In the genomic region with DNA sequence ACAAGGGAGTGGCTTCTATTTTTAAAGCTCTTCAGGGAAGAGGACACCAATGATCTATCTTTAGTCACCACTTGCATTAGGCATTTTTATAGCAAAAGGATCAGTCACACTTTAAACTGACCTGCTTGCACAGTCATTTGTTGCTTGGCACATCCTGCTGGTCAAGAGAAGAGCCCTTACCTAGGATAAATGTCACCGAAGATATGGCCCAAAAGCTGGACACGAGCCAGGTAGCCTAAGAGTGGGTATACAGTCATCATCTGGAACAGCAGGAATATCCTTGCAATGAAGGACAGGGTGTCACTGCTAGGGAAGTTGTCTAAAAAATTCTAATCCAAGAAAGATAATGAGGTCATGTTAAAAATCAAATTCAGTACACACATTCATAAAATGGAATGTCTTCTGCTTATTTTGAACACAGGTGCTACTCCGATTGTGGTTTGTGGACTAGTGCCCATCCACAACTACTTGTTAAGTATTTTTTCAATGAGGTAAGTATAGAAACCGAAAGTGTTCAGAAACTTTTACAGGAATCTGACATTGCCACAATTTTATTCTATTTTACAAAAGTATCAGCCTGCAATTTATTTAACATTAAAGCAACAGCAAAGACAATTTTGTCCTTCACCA, we compare ENCODE assay signal across 8 cellular contexts.
DNase-seq lines count a peak whose midpoint lies in the region; ATAC-seq and TF ChIP-seq lines count a peak whose summit lies in the region.

No MANE protein-coding gene starts in this region.

- ATAC-seq in IMR-90 (ENCODE audit: low read depth) (no peak), lower lobe of right lung (peak; percentile 61 to 77), GM21367 (IDR thresholded peaks at IDR 0.05; ENCODE audit: unreplicated experiment) (no peak)

- in situ Hi-C loops in IMR-90 (cut with MboI; ENCODE audit: low sequenced_read_pairs), result no loop called here
- in situ Hi-C loops in astrocyte of the cerebellum (cut with HindIII; ENCODE audit: low sequenced_read_pairs), result no loop called here

- peak overlapping the region; percentile 81 for H3K18ac ChIP-seq in IMR-90 (ENCODE audit: low read depth, low read length)

- H3K9me3 ChIP-seq in IMR-90 (ENCODE audit: control insufficient read depth, insufficient read depth, low read length), result no peaks in the 10 kb centered on the region
- no peaks in the 10 kb centered on the region for H3K9me3 ChIP-seq in lower lobe of right lung

- DNase-seq in IMR-90 (peak; percentile 55), astrocyte of the cerebellum (ENCODE audit: low read depth) (peak; percentile 74), lower lobe of right lung (no peak), NCI-H2081 treated with DMSO at 0.1 percent for 48 hours (lab: John Stamatoyannopoulos, UW) (no peak), caudate nucleus (lab: John Stamatoyannopoulos, UW) (no peak)
- no peak for DNase-seq in activated CD4-positive, alpha-beta T cell treated with anti-CD3 and anti-CD28 coated beads for 1 hour

- H3K79me1 ChIP-seq in IMR-90 (ENCODE audit: low read depth in 1 of 2, low read length in 2 of 2), result peaks cover 0 to 3% of the 10 kb centered on the region in 2 experiments; a peak in 1 of 4 replicates

- H3K4me1 ChIP-seq in IMR-90 (ENCODE audit: control insufficient read depth, insufficient read depth, low read length) (peaks cover 8% of the 10 kb centered on the region), lower lobe of right lung (peaks cover 59% of the 10 kb centered on the region)

- H3K56ac ChIP-seq in IMR-90 (ENCODE audit: extremely low read depth, insufficient read depth, low read length), result no peak overlapping the region

- peak overlapping the region; percentile 46; the same call in 1 of the 2 replicates for H3K14ac ChIP-seq in IMR-90 (replicated peaks; ENCODE audit: low read depth, low read length)

- H3K27ac ChIP-seq in 22Rv1 (peak overlapping the region; percentile 70), IMR-90 (ENCODE audit: insufficient read depth, low read length) (no peak overlapping the region), lower lobe of right lung (peak overlapping the region; percentile 63), caudate nucleus (ENCODE audit: low read depth, low read length) (no peak overlapping the region)

- POLR2A ChIA-PET in IMR-90 (lab: Charles Lee; ENCODE audit: unreplicated experiment), result no interaction called here

- intact Hi-C loops in IMR-90 (cut with micrococcal nuclease), result no loop called here
- intact Hi-C loops in lower lobe of right lung (cut with DNase I), result no loop called here

- peak overlapping the region; percentile 31 for H2BK5ac ChIP-seq in IMR-90 (ENCODE audit: low read depth, low read length, poor library complexity, severe bottlenecking)

- TF ChIP-seq CTCF in 22Rv1 (IDR thresholded peaks at IDR 0.05), result no peak
- TF ChIP-seq CTCF in IMR-90 (conservative IDR thresholded peaks at IDR 0.05; ENCODE audit: low read depth, low read length), result no peak
- TF ChIP-seq CTCF in astrocyte of the cerebellum (IDR thresholded peaks at IDR 0.05; ENCODE audit: low read depth, low read length, missing control alignments), result no peak
- no peak for TF ChIP-seq CTCF in lower lobe of right lung (IDR thresholded peaks at IDR 0.05)

- H3K4me2 ChIP-seq in IMR-90 (ENCODE audit: low read depth, low read length), result peak overlapping the region; percentile 60; the same call in 1 of the 2 replicates

- TF ChIP-seq RAD21 in IMR-90 (IDR thresholded peaks at IDR 0.05; ENCODE audit: low read length), result no peak

- H3K9me1 ChIP-seq in IMR-90 (ENCODE audit: insufficient read depth, low read length), result peaks cover 3% of the 10 kb centered on the region

- CTCF ChIA-PET in IMR-90 (lab: Yijun Ruan, JAX), result no interaction called here

- peak overlapping the region; percentile 34; the same call in 1 of the 2 replicates for H4K5ac ChIP-seq in IMR-90 (ENCODE audit: low read depth, low read length)

- peak overlapping the region; percentile 50 for H3K4ac ChIP-seq in IMR-90 (ENCODE audit: low read depth, low read length)

- WGBS in IMR-90 (ENCODE audit: extremely low coverage in 2 of 2, insufficient read length in 1 of 2), 2 experiments, result no CpG with 5 or more reads among the region's 4 CpGs

- no peak overlapping the region for H3K9ac ChIP-seq in IMR-90 (ENCODE audit: low read depth, low read length)

- H4K91ac ChIP-seq in IMR-90 (ENCODE audit: insufficient read depth, low read depth, low read length), result 0 out of 2 replicates have a peak overlapping the region, but pooled peaks have one; percentile 14

- H3K4me3 ChIP-seq in IMR-90 (ENCODE audit: insufficient read depth, low read depth, low read length) (no peak overlapping the region), astrocyte of the cerebellum (ENCODE audit: low read depth, low read length) (no peak overlapping the region), lower lobe of right lung (no peak overlapping the region)

- peak overlapping the region; percentile 35; the same call in 1 of the 2 replicates for H2AK5ac ChIP-seq in IMR-90 (ENCODE audit: low read depth, low read length)

- no peak overlapping the region for H4K8ac ChIP-seq in IMR-90 (ENCODE audit: low read depth in 2 of 2, low read length in 2 of 2)

- no peaks in the 10 kb centered on the region for H3K27me3 ChIP-seq in IMR-90 (ENCODE audit: control insufficient read depth, insufficient read depth, low read length)
- no peaks in the 10 kb centered on the region for H3K27me3 ChIP-seq in lower lobe of right lung (ENCODE audit: low read depth)

- peak overlapping the region; percentile 37 for H2AK9ac ChIP-seq in IMR-90 (replicated peaks; ENCODE audit: low read depth, low read length, poor library complexity)

- peak overlapping the region; percentile 63; the same call in 1 of the 2 replicates for H3K23ac ChIP-seq in IMR-90 (ENCODE audit: low read depth, low read length)

- H3K36me3 ChIP-seq in IMR-90 (ENCODE audit: control insufficient read depth, insufficient read depth, low read length), result no peaks in the 10 kb centered on the region
- peaks cover 4% of the 10 kb centered on the region for H3K36me3 ChIP-seq in lower lobe of right lung

- no peak for TF ChIP-seq POLR2A in IMR-90 (IDR thresholded peaks at IDR 0.05; ENCODE audit: low read depth, low read length)

- H2AFZ ChIP-seq in IMR-90 (replicated peaks; ENCODE audit: low read length, poor library complexity), result peak overlapping the region; percentile 59

- H4K20me1 ChIP-seq in IMR-90 (ENCODE audit: insufficient read depth, low read length), result no peaks in the 10 kb centered on the region

- no TSS peak for BruUV-seq in IMR-90 (replicated peaks; lab: Mats Ljungman, UMichigan)

- H2BK20ac ChIP-seq in IMR-90 (ENCODE audit: low read depth, low read length), result peak overlapping the region; percentile 36; the same call in 1 of the 2 replicates

- dilution Hi-C loops in IMR-90 (cut with HindIII; ENCODE audit: low sequenced_read_pairs, unreplicated experiment), result no loop called here

- no peak overlapping the region for H2BK15ac ChIP-seq in IMR-90 (ENCODE audit: low read depth, low read length)

- H2BK120ac ChIP-seq in IMR-90 (ENCODE audit: low read depth, low read length), result peak overlapping the region; percentile 28; the same call in 1 of the 2 replicates

TF ChIP-seq in IMR-90, 13 proteins besides CTCF, POLR2A, EP300 and RAD21:
- TF ChIP-seq RFX5 (IDR thresholded peaks at IDR 0.05; ENCODE audit: low read depth, low read length), result peak; percentile 44; the same call in 1 of the 2 replicates
- TF ChIP-seq CEBPB (IDR thresholded peaks at IDR 0.05; ENCODE audit: low read depth, low read length), result no peak
- TF ChIP-seq SMC3 (IDR thresholded peaks at IDR 0.05; ENCODE audit: low read depth, low read length), result no peak
TF ChIP-seq in IMR-90: peak in this region for 1.

Comparison
In these comparisons a context has a peak if more than half of its experiments do, and no peak if none do; other contexts are left out.
1. H3K27ac ChIP-seq: peak in 22Rv1 (single experiment) and lower lobe of right lung (single experiment); none in IMR-90 (single experiment) and caudate nucleus (single experiment).
2. ATAC-seq: peak in lower lobe of right lung (2 of 2); none in IMR-90 (single experiment) and GM21367 (single experiment).
3. DNase-seq: peak in IMR-90 (single experiment) and astrocyte of the cerebellum (single experiment); none in lower lobe of right lung (single experiment), NCI-H2081 treated with DMSO at 0.1 percent for 48 hours (single experiment), caudate nucleus (0 of 61) and activated CD4-positive, alpha-beta T cell treated with anti-CD3 and anti-CD28 coated beads for 1 hour (single experiment).